Comparison of ENCODE assay signal across 2 cellular contexts in the genomic region with DNA sequence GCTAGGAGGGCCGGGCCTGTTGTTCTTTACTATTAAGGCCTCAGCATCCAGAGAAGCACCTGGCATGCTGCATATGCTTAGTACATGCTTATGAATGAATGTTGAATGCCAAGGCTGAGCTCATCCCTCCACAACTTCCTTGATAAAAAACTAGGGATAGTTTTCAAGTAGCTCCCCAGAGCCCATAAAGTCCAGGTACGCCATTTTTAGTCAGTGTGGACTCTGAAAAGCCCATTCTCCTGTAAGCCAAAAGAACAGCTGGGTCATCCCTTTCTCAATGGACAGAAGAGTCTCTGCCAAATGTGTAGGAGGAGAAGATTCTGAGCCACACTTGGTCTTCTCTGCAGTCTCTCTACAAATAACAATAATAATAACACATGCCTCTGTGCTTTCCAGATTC.
TF ChIP-seq lines count a peak whose summit lies in the region.

No MANE protein-coding gene starts in this region.

TF ChIP-seq in IMR-90, 13 proteins besides CTCF, POLR2A, EP300 and RAD21:
- TF ChIP-seq MAFK (IDR thresholded peaks at IDR 0.05; ENCODE audit: low read depth, low read length), result no peak
- TF ChIP-seq, protein P1, sequence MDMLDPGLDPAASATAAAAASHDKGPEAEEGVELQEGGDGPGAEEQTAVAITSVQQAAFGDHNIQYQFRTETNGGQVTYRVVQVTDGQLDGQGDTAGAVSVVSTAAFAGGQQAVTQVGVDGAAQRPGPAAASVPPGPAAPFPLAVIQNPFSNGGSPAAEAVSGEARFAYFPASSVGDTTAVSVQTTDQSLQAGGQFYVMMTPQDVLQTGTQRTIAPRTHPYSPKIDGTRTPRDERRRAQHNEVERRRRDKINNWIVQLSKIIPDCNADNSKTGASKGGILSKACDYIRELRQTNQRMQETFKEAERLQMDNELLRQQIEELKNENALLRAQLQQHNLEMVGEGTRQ (IDR thresholded peaks at IDR 0.05; ENCODE audit: low read depth, low read length), result no peak
- TF ChIP-seq, protein P2, sequence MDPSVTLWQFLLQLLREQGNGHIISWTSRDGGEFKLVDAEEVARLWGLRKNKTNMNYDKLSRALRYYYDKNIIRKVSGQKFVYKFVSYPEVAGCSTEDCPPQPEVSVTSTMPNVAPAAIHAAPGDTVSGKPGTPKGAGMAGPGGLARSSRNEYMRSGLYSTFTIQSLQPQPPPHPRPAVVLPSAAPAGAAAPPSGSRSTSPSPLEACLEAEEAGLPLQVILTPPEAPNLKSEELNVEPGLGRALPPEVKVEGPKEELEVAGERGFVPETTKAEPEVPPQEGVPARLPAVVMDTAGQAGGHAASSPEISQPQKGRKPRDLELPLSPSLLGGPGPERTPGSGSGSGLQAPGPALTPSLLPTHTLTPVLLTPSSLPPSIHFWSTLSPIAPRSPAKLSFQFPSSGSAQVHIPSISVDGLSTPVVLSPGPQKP (IDR thresholded peaks at IDR 0.05; ENCODE audit: borderline replicate concordance, low read depth, low read length), result no peak
- no peak for TF ChIP-seq MAZ (IDR thresholded peaks at IDR 0.05; ENCODE audit: borderline replicate concordance, low read depth, low read length)

TF ChIP-seq in H1, 55 proteins besides CTCF, POLR2A, EP300 and RAD21:
- TF ChIP-seq RFX5 (IDR thresholded peaks at IDR 0.05; ENCODE audit: borderline replicate concordance, low read depth, low read length) (no peak), KDM4A (IDR thresholded peaks at IDR 0.05; ENCODE audit: low read depth, low read length, severe bottlenecking) (no peak), SP1 (IDR thresholded peaks at IDR 0.05; ENCODE audit: low read depth, low read length) (no peak), KDM1A (IDR thresholded peaks at IDR 0.05; ENCODE audit: borderline replicate concordance, low read length) (no peak), TAF7 (optimal IDR thresholded peaks at IDR 0.05; ENCODE audit: borderline replicate concordance, low read depth, low read length) (no peak)
TF ChIP-seq in H1: peak in this region for 0.
